Comparison of ENCODE assay signal across 15 cellular contexts in the genomic region with DNA sequence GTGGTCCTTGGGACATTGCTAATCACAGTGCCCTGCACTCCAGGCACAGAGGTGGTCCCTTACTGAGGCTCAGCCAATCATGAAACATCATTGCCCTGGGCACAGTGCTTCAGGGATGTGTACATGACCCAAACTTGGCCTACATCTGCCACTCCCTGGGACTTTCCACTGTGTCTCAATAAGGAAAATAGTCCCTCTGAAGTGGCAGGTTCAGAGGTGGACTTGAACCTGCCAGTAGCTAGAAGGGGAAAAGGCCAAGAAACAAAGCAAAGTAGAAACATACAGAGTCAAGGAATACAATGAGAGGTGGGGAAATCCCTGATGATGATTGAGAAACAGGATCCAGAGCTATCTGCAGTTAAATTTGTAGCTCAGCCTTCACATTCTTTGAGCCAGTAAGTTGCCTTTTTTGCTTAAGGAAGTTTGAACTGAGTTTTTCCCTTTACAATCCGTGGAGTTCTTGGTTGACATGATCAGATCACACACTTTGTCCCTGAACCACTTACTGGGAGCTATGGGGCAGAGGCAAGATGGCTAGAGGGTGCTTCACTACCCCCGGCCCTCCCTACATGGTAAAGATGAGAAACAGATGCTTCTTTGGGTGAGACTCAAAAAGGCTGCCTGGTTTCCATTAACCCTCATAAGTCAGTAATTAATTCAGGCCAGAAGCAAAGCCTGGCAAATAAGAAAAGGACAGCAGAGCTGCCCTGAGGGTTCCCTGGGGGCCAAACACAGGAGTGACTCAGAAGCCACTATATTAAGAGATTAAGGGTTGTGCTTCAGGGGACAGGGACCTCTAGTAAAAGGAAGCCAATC. TPM values are rescaled to one million over a fixed set of nuclear protein-coding genes. Genes with fewer than 3 reads are reported as not detected.
A peak's percentile ranks its signal among the peaks of the same experiment; 100 is the strongest.
DNase-seq lines count a peak whose midpoint lies in the region; ATAC-seq and TF ChIP-seq lines count a peak whose summit lies in the region.
"Had no signal": no experiment of that assay in that cellular context is flagged by ENCODE, and none has a peak within 500 bp of the region (broad histone marks: within the 10 kb centered on the region; RNA-seq: fewer than 3 reads in every experiment).

No MANE protein-coding gene starts in this region.

- H3K4me1 ChIP-seq in A673 (ENCODE audit: insufficient read depth, low read length, poor library complexity, severe bottlenecking) (peaks cover 3% of the 10 kb centered on the region), GM23248 (ENCODE audit: insufficient read depth) (peaks cover 44% of the 10 kb centered on the region), hepatocyte (ENCODE audit: insufficient read depth) (peaks cover 27% of the 10 kb centered on the region), uterus (no peaks in the 10 kb centered on the region)
- H3K4me1 ChIP-seq: parathyroid adenoma had no signal

- intact Hi-C loops in A673 (cut with micrococcal nuclease; ENCODE audit: unreplicated experiment) = no loop called here
- intact Hi-C loops in uterus (cut with DNase I; ENCODE audit: low total_unique reads) = no loop called here

- H3K79me2 ChIP-seq in GM23248 (ENCODE audit: insufficient read depth) (no peaks in the 10 kb centered on the region), hepatocyte (no peaks in the 10 kb centered on the region)
- H3K79me2 ChIP-seq: parathyroid adenoma had no signal

- peak overlapping the region; percentile 14 for H3K4me2 ChIP-seq in GM23248 (ENCODE audit: unreplicated experiment)
- no peak overlapping the region for H3K4me2 ChIP-seq in hepatocyte

- no TSS peak for BruUV-seq in A673 (replicated peaks; lab: Mats Ljungman, UMichigan)

- H3K9me2 ChIP-seq in GM23248 (ENCODE audit: insufficient read depth) (no peaks in the 10 kb centered on the region), hepatocyte (replicated peaks; ENCODE audit: insufficient read depth) (no peaks in the 10 kb centered on the region)

- no peak for TF ChIP-seq POLR2A in uterus (IDR thresholded peaks at IDR 0.05)

- TF ChIP-seq CTCF in A673 (conservative IDR thresholded peaks at IDR 0.05; ENCODE audit: low read depth, low read length) = no peak
- no peak for TF ChIP-seq CTCF in hepatocyte (IDR thresholded peaks at IDR 0.05; ENCODE audit: poor library complexity)
- TF ChIP-seq CTCF in uterus (IDR thresholded peaks at IDR 0.05) = no peak

- WGBS in GM23248 (ENCODE audit: low coverage in 1 of 2, low lambda C conversion rate in 2 of 2, missing lambda C conversion rate in 2 of 2), 2 experiments = 0 to 7% methylated on average over 2 of the region's 2 CpGs
- 39% methylated on average over 2 of the region's 2 CpGs for WGBS in hepatocyte (ENCODE audit: low lambda C conversion rate, missing lambda C conversion rate)

- H3K9ac ChIP-seq in GM23248 = no peak overlapping the region
- H3K9ac ChIP-seq: parathyroid adenoma had no signal

- H3K4me3 ChIP-seq in A673 (ENCODE audit: low read depth, low read length, poor library complexity, severe bottlenecking) (no peak overlapping the region), GM23248 (no peak overlapping the region), hepatocyte (no peak overlapping the region), uterus (no peak overlapping the region)
- H3K4me3 ChIP-seq: GM12878, transverse colon had no signal

- POLR2A ChIA-PET in A673 (lab: Charles Lee; ENCODE audit: low non-redundant PET) = no interaction called here

- H3K27ac ChIP-seq in A673 (ENCODE audit: low read depth, low read length, poor library complexity, severe bottlenecking) (no peak overlapping the region), GM23248 (0 out of 2 replicates have a peak overlapping the region, but pooled peaks have one; percentile 4), hepatocyte (peak overlapping the region; percentile 36), uterus (no peak overlapping the region)
- H3K27ac ChIP-seq: parathyroid adenoma, transverse colon had no signal

- H3K27me3 ChIP-seq in A673 (replicated peaks; ENCODE audit: insufficient read depth, low read depth, low read length, poor library complexity) = no peaks in the 10 kb centered on the region
- peaks cover 22% of the 10 kb centered on the region for H3K27me3 ChIP-seq in GM23248 (replicated peaks; ENCODE audit: insufficient read depth)
- no peaks in the 10 kb centered on the region for H3K27me3 ChIP-seq in hepatocyte
- no peaks in the 10 kb centered on the region for H3K27me3 ChIP-seq in uterus
- H3K27me3 ChIP-seq: transverse colon had no signal

- no peak for ATAC-seq in HG03469 (IDR thresholded peaks at IDR 0.05; ENCODE audit: unreplicated experiment)
- ATAC-seq in HG03354 (IDR thresholded peaks at IDR 0.05; ENCODE audit: poor library complexity, severe bottlenecking, unreplicated experiment) = no peak
- ATAC-seq: GM12878 had no signal

- CTCF ChIA-PET in A673 (lab: Charles Lee) = no interaction called here

- DNase-seq in A673 (ENCODE audit: low spot score) (peak; percentile 64), GM23248 (peak; percentile 68), amniotic stem cell (lab: John Stamatoyannopoulos, UW) (peak; percentile 31), hepatocyte (ENCODE audit: low spot score) (peak; percentile 31), uterus (no peak), SIG-M5 treated with dmso at 0.1 percent for 504 hours (lab: John Stamatoyannopoulos, UW; ENCODE audit: unreplicated experiment) (no peak)
- DNase-seq: activated naive CD4-positive, alpha-beta T cell; cerebellar nuclear complex; Karpas-422; NCI-H2029; transverse colon had no signal

- H3K9me3 ChIP-seq in A673 (ENCODE audit: low read depth, low read length, poor library complexity, severe bottlenecking) (no peaks in the 10 kb centered on the region), GM23248 (ENCODE audit: low read depth) (no peaks in the 10 kb centered on the region), hepatocyte (ENCODE audit: low read depth) (no peaks in the 10 kb centered on the region), uterus (no peaks in the 10 kb centered on the region)
- H3K9me3 ChIP-seq: transverse colon had no signal

- H2AFZ ChIP-seq in GM23248 (no peak overlapping the region), hepatocyte (no peak overlapping the region)
- H2AFZ ChIP-seq: parathyroid adenoma had no signal

- peaks cover 56% of the 10 kb centered on the region for H3F3A ChIP-seq in GM23248 (ENCODE audit: insufficient read depth)

- H3K36me3 ChIP-seq in A673 (ENCODE audit: insufficient read depth, low read length, poor library complexity, severe bottlenecking) = no peaks in the 10 kb centered on the region
- H3K36me3 ChIP-seq in GM23248 (ENCODE audit: low read depth) = no peaks in the 10 kb centered on the region
- H3K36me3 ChIP-seq in hepatocyte (replicated peaks; ENCODE audit: insufficient read depth, low read depth) = no peaks in the 10 kb centered on the region
- H3K36me3 ChIP-seq in uterus = no peaks in the 10 kb centered on the region
- H3K36me3 ChIP-seq: transverse colon had no signal

- in situ Hi-C loops in GM23248 (cut with MboI) = no loop called here

- no peaks in the 10 kb centered on the region for H4K20me1 ChIP-seq in GM23248 (ENCODE audit: insufficient read depth)
- H4K20me1 ChIP-seq in hepatocyte (ENCODE audit: insufficient read depth, poor library complexity, severe bottlenecking) = no peaks in the 10 kb centered on the region

RNA-seq across cellular contexts. Expression of gene SH3TC2, which starts 57.6 kb away (rescaled TPM):
- 1.3 and 2.5 TPM in 2 replicates for total RNA-seq in A673 (2021)
- 1.1 and 1.5 TPM in 2 replicates for total RNA-seq in GM23248 (2014; rRNA removed; shearing (Covaris generic))
- polyA plus RNA-seq in GM23248 (2016; fragmentation: Nextera tagmentation; extraction: Ambion mirVana) = 0.22 and 0.88 TPM in 2 replicates
- total RNA-seq in hepatocyte = 3.5 and 3.8 TPM in 2 replicates
- 1.3 and 2.2 TPM in 2 replicates for polyA plus RNA-seq in hepatocyte
- 1 to 10 TPM in 3 of 4 donors, under 1 TPM in 1; 0.29 to 3.5 (median 2.1) TPM for total RNA-seq in uterus
- total RNA-seq: GM12878 had no signal
- polyA plus RNA-seq: GM12878 had no signal

Comparison
In these comparisons a context has a peak if more than half of its experiments do, and no peak if none do; other contexts are left out.
1. DNase-seq: peak in A673 (single experiment), GM23248 (single experiment), amniotic stem cell (single experiment) and hepatocyte (single experiment); none in uterus (0 of 2) and SIG-M5 treated with dmso at 0.1 percent for 504 hours (single experiment).
2. H3K27ac ChIP-seq: peak in GM23248 (single experiment) and hepatocyte (single experiment); none in A673 (single experiment) and uterus (0 of 2).